In the genomic region with DNA sequence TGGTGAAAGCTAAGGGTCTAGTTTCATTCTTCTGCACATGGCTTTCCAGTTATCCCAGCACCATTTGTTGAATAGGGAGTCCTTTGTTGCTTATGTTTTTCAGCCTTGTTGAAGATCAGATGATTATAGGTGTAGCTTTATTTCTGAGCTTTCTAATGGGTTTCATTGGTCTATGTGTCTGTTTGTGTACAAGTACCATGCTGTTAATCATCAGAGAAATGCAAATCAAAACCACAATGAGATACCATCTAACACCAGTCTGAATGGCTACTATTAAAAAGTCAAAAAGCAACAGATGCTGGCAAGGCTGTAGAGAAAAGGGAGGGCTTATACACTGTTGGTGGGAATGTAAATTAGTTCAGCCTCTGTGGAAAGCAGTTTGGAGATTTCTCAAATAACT, we compare ENCODE assay signal across 14 cellular contexts.
DNase-seq lines count a peak whose midpoint lies in the region; ATAC-seq lines count a peak whose summit lies in the region.
"Had no signal": no experiment of that assay in that cellular context is flagged by ENCODE, and none has a peak within 500 bp of the region (broad histone marks: within the 10 kb centered on the region; RNA-seq: fewer than 3 reads in every experiment).

No MANE protein-coding gene starts in this region.

- DNase-seq in DMS 273 treated with DMSO at 0.1 percent for 48 hours (lab: John Stamatoyannopoulos, UW) (peak; percentile 85), NCI-H526 treated with DMSO at 0.1 percent for 48 hours (lab: John Stamatoyannopoulos, UW) (peak; percentile 96), foreskin melanocyte (peak; percentile 7), NCI-H82 treated with DMSO at 0.1 percent for 48 hours (lab: John Stamatoyannopoulos, UW; ENCODE audit: unreplicated experiment) (no peak), NCI-H2227 (lab: John Stamatoyannopoulos, UW; ENCODE audit: unreplicated experiment) (no peak)
- DNase-seq: BE2C; CD4-positive, alpha-beta memory T cell; DND-41; GDM1; GM23248; H7; IMR-90 had no signal

- peak; percentile 87 for ATAC-seq in GM18861 (IDR thresholded peaks at IDR 0.05; ENCODE audit: unreplicated experiment)
- ATAC-seq: A549 had no signal

Comparison
In these comparisons a context has a peak if more than half of its experiments do, and no peak if none do; other contexts are left out.
1. DNase-seq: peak in DMS 273 treated with DMSO at 0.1 percent for 48 hours (single experiment), NCI-H526 treated with DMSO at 0.1 percent for 48 hours (single experiment) and foreskin melanocyte (single experiment); none in NCI-H82 treated with DMSO at 0.1 percent for 48 hours (single experiment) and NCI-H2227 (single experiment).